In genomic region chr12:125412506-125412905, GRCh38 we compare ENCODE assay signal across 30 cellular contexts.
DNase-seq lines count a peak whose midpoint lies in the region; ATAC-seq and TF ChIP-seq lines count a peak whose summit lies in the region.
"Had no signal": no experiment of that assay in that cellular context is flagged by ENCODE, and none has a peak within 500 bp of the region (broad histone marks: within the 10 kb centered on the region; RNA-seq: fewer than 3 reads in every experiment).

No MANE protein-coding gene starts in this region.

- no peaks in the 10 kb centered on the region for H3K27me3 Mint-ChIP-seq in WTC11 (ENCODE audit: low read depth)

- CTCF ChIA-PET in WTC11 (lab: Charles Lee), result no interaction called here

- H3K4me3 Mint-ChIP-seq in WTC11, result no peak overlapping the region
- H3K4me3 Mint-ChIP-seq: CD8-positive, alpha-beta T cell; HFFc6 had no signal

- H3K4me1 ChIP-seq in SJCRH30, result no peaks in the 10 kb centered on the region
- H3K4me1 ChIP-seq: A549, Caco-2, HAP-1 had no signal

- H3K4me3 ChIP-seq in SJCRH30, result no peak overlapping the region
- H3K4me3 ChIP-seq: A549, GM12878, HAP-1, PC-9 had no signal

- DNase-seq in WTC11 (ENCODE audit: low spot score), result no peak
- peak; percentile 48 for DNase-seq in globus pallidus (ENCODE audit: low spot score)
- peak; percentile 44 for DNase-seq in occipital lobe (lab: John Stamatoyannopoulos, UW)
- DNase-seq in NCI-H1417 treated with DMSO at 0.1 percent for 48 hours (lab: John Stamatoyannopoulos, UW), result no peak
- no peak for DNase-seq in SJCRH30
- DNase-seq: AML-193; Caco-2; CD8-positive, alpha-beta T cell; DMS 273 treated with DMSO at 0.1 percent for 48 hours; DMS79; EL; GDM1; HFFc6; KBM-7; MV-4-11; NCI-H1105; NCI-H146; NCI-H1930; NCI-H2107; NCI-H446; NCI-H524 treated with DMSO at 0.1 percent for 48 hours; NCI-H82; PC-9 had no signal

- 0 out of 2 replicates have a peak, but pooled peaks cover 3% of the 10 kb centered on the region for H3K9me3 Mint-ChIP-seq in WTC11
- H3K9me3 Mint-ChIP-seq: CD8-positive, alpha-beta T cell had no signal

- H3K27ac ChIP-seq in temporal lobe (ENCODE audit: low read depth, low read length) (peak overlapping the region; percentile 53), SJCRH30 (no peak overlapping the region)
- H3K27ac ChIP-seq: A549, C4-2B, PC-9 had no signal

- no peaks in the 10 kb centered on the region for H3K36me3 ChIP-seq in SJCRH30
- H3K36me3 ChIP-seq: HAP-1 had no signal

- peak overlapping the region; percentile 26; the same call in 1 of the 2 replicates for H3K27ac Mint-ChIP-seq in WTC11
- H3K27ac Mint-ChIP-seq: CD8-positive, alpha-beta T cell; HFFc6 had no signal

- peaks cover 3% of the 10 kb centered on the region; the same call in 1 of the 2 replicates for H3K4me1 Mint-ChIP-seq in WTC11

- no peaks in the 10 kb centered on the region for H3K9me3 ChIP-seq in SJCRH30 (replicated peaks)
- H3K9me3 ChIP-seq: A549, Caco-2, HAP-1 had no signal

- POLR2A ChIA-PET in WTC11 (lab: Charles Lee), result no interaction called here

- no peaks in the 10 kb centered on the region for H3K27me3 ChIP-seq in SJCRH30

- no peak for TF ChIP-seq CTCF in WTC11 (IDR thresholded peaks at IDR 0.05)

- H3K36me3 Mint-ChIP-seq in WTC11, result peaks cover 8% of the 10 kb centered on the region; the same call in 1 of the 2 replicates
- H3K36me3 Mint-ChIP-seq: CD8-positive, alpha-beta T cell had no signal

- ATAC-seq in WTC11 (no peak), GM21360 (IDR thresholded peaks at IDR 0.05; ENCODE audit: unreplicated experiment) (no peak)
- ATAC-seq: CD8-positive, alpha-beta T cell; GM12878; Right ventricle myocardium inferior had no signal

TF ChIP-seq in WTC11, 78 proteins besides CTCF, POLR2A, EP300 and RAD21 (continues in another document):
- no peak for TF ChIP-seq TP53 (CRISPR knock-in tag; IDR thresholded peaks at IDR 0.05)
- no peak for TF ChIP-seq OVOL2 (CRISPR knock-in tag; IDR thresholded peaks at IDR 0.05; ENCODE audit: borderline replicate concordance)
- no peak for TF ChIP-seq NFE2L1 (CRISPR knock-in tag; IDR thresholded peaks at IDR 0.05)
- no peak for TF ChIP-seq MYBL2 (CRISPR knock-in tag; IDR thresholded peaks at IDR 0.05)
- no peak for TF ChIP-seq PRRX2 (CRISPR knock-in tag; IDR thresholded peaks at IDR 0.05)
- TF ChIP-seq MXD4 (CRISPR knock-in tag; IDR thresholded peaks at IDR 0.05; ENCODE audit: borderline replicate concordance), result no peak
- TF ChIP-seq IRF2 (CRISPR knock-in tag; IDR thresholded peaks at IDR 0.05; ENCODE audit: borderline replicate concordance, low read depth), result no peak
- TF ChIP-seq, protein P1, sequence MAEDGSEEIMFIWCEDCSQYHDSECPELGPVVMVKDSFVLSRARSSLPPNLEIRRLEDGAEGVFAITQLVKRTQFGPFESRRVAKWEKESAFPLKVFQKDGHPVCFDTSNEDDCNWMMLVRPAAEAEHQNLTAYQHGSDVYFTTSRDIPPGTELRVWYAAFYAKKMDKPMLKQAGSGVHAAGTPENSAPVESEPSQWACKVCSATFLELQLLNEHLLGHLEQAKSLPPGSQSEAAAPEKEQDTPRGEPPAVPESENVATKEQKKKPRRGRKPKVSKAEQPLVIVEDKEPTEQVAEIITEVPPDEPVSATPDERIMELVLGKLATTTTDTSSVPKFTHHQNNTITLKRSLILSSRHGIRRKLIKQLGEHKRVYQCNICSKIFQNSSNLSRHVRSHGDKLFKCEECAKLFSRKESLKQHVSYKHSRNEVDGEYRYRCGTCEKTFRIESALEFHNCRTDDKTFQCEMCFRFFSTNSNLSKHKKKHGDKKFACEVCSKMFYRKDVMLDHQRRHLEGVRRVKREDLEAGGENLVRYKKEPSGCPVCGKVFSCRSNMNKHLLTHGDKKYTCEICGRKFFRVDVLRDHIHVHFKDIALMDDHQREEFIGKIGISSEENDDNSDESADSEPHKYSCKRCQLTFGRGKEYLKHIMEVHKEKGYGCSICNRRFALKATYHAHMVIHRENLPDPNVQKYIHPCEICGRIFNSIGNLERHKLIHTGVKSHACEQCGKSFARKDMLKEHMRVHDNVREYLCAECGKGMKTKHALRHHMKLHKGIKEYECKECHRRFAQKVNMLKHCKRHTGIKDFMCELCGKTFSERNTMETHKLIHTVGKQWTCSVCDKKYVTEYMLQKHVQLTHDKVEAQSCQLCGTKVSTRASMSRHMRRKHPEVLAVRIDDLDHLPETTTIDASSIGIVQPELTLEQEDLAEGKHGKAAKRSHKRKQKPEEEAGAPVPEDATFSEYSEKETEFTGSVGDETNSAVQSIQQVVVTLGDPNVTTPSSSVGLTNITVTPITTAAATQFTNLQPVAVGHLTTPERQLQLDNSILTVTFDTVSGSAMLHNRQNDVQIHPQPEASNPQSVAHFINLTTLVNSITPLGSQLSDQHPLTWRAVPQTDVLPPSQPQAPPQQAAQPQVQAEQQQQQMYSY (CRISPR knock-in tag; IDR thresholded peaks at IDR 0.05), result no peak
- TF ChIP-seq NR2C2 (CRISPR knock-in tag; IDR thresholded peaks at IDR 0.05), result no peak
- TF ChIP-seq ZBTB21 (CRISPR knock-in tag; IDR thresholded peaks at IDR 0.05; ENCODE audit: borderline replicate concordance), result no peak
- no peak for TF ChIP-seq ATF6 (CRISPR knock-in tag; IDR thresholded peaks at IDR 0.05)
- no peak for TF ChIP-seq HMGXB4 (CRISPR knock-in tag; IDR thresholded peaks at IDR 0.05)
- no peak for TF ChIP-seq PREB (CRISPR knock-in tag; IDR thresholded peaks at IDR 0.05; ENCODE audit: borderline replicate concordance)
- no peak for TF ChIP-seq GTF2I (CRISPR knock-in tag; conservative IDR thresholded peaks at IDR 0.05)
- TF ChIP-seq AR (CRISPR knock-in tag; IDR thresholded peaks at IDR 0.05), result no peak
- TF ChIP-seq E2F5 (CRISPR knock-in tag; IDR thresholded peaks at IDR 0.05), result no peak

Comparison
In these comparisons a context has a peak if more than half of its experiments do, and no peak if none do; other contexts are left out.
1. DNase-seq: peak in globus pallidus (single experiment) and occipital lobe (single experiment); none in WTC11 (single experiment), NCI-H1417 treated with DMSO at 0.1 percent for 48 hours (single experiment) and SJCRH30 (0 of 2).